In genomic region chr9:88590558-88591146, GRCh38 we compare ENCODE assay signal across 14 cellular contexts. TPM values are rescaled to one million over a fixed set of nuclear protein-coding genes. Genes with fewer than 3 reads are reported as not detected.
DNase-seq lines count a peak whose midpoint lies in the region; ATAC-seq, FAIRE-seq and TF ChIP-seq lines count a peak whose summit lies in the region.
"Had no signal": no experiment of that assay in that cellular context is flagged by ENCODE, and none has a peak within 500 bp of the region (broad histone marks: within the 10 kb centered on the region; RNA-seq: fewer than 3 reads in every experiment).

No MANE protein-coding gene starts in this region.

- H3K4me2 ChIP-seq in A549 = no peak overlapping the region

- ATAC-seq in A549 = peak in 1 of 2 experiments; percentile 76; a peak in 3 of 6 replicates
- ATAC-seq in sciatic nerve = no peak
- no peak for ATAC-seq in HG03045 (IDR thresholded peaks at IDR 0.05; ENCODE audit: unreplicated experiment)
- ATAC-seq: stimulated activated naive CD8-positive, alpha-beta T cell treated with anti-CD3 and anti-CD28 coated beads, Interleukin-15, amount 100 ng/mL, for 72 hours had no signal

- no peak for TF ChIP-seq POLR2A in A549 (IDR thresholded peaks at IDR 0.05; ENCODE audit: low read length)

- WGBS in A549 (ENCODE audit: missing lambda C conversion rate) = 69% methylated on average over 12 of the region's 14 CpGs

- 0 out of 3 replicates have a peak, but pooled peaks cover 5% of the 10 kb centered on the region for H3K4me1 ChIP-seq in A549
- no peaks in the 10 kb centered on the region for H3K4me1 ChIP-seq in kidney (ENCODE audit: control insufficient read depth in 1 of 2, insufficient read depth in 1 of 2, low read depth in 1 of 2, low read length in 2 of 2)

- TF ChIP-seq EP300 in A549 (IDR thresholded peaks at IDR 0.05) = no peak

- H3K9ac ChIP-seq in kidney (ENCODE audit: low read length in 2 of 2) = no peak overlapping the region
- H3K9ac ChIP-seq: GM23248 had no signal

- FAIRE-seq in A549 (lab: Jason Lieb, UNC) (no peak), kidney (lab: Jason Lieb, UNC) (no peak)

- H3K9me3 ChIP-seq in A549 (peaks cover 3% of the 10 kb centered on the region; the same call in 1 of the 3 replicates), kidney (ENCODE audit: control insufficient read depth in 1 of 2, low read length in 2 of 2) (no peaks in the 10 kb centered on the region)

- no peak overlapping the region for H3K4me3 ChIP-seq in A549
- no peak overlapping the region for H3K4me3 ChIP-seq in kidney (ENCODE audit: low read length in 2 of 2)
- H3K4me3 ChIP-seq: GM23248 had no signal

- DNase-seq in A549 (ENCODE audit: low read depth in 1 of 2, low spot score in 1 of 2) (peak in 1 of 2 experiments; percentile 33), GM10266 (ENCODE audit: extremely low spot score) (no peak), MV-4-11 (lab: John Stamatoyannopoulos, UW) (peak; percentile 18), dermis blood vessel endothelial cell (peak; percentile 18), A172 (ENCODE audit: low spot score) (no peak), sciatic nerve (ENCODE audit: low spot score) (no peak), kidney (no peak)
- DNase-seq: GM23248; NCI-H187; stimulated activated CD4-positive, alpha-beta T cell treated with anti-CD3 and anti-CD28 coated beads, Interleukin-4, amount 100 ng/mL, for 1 hour; stimulated activated naive CD8-positive, alpha-beta T cell treated with anti-CD3 and anti-CD28 coated beads, Interleukin-15, amount 100 ng/mL, for 72 hours had no signal

- TF ChIP-seq RAD21 in A549 (conservative IDR thresholded peaks at IDR 0.05 in 1 of 2, IDR thresholded peaks at IDR 0.05 in 1 of 2) = peak in 1 of 2 experiments; percentile 32; a peak in 1 of 5 replicates

- no peak overlapping the region for H3K27ac ChIP-seq in A549
- H3K27ac ChIP-seq in kidney (ENCODE audit: low read depth in 2 of 2, low read length in 2 of 2) = no peak overlapping the region
- H3K27ac ChIP-seq: GM23248 had no signal

- TF ChIP-seq CTCF in A549 (IDR thresholded peaks at IDR 0.05) (0 out of 3 replicates have a peak, but pooled peaks have one; percentile 9), GM10266 (IDR thresholded peaks at IDR 0.05; ENCODE audit: control insufficient read depth, insufficient read depth, low read depth, missing control alignments) (peak; percentile 3), kidney (IDR thresholded peaks at IDR 0.05; ENCODE audit: borderline replicate concordance, extremely low read depth, insufficient read depth) (no peak)

- intact Hi-C loops in sciatic nerve (cut with DNase I) = loop anchor here (5.0 kb wide), 1 partner anchor 412 kb away; no protein-coding TSS in a partner anchor
- intact Hi-C loops in kidney (cut with DNase I) = loop anchor here (5.0 kb wide), 1 partner anchor 412 kb away; no protein-coding TSS in a partner anchor

- CTCF ChIA-PET in A549 (lab: Yijun Ruan, JAX) = interaction anchor here (0.6 to 4.0 kb wide), 3 partner anchors 11 to 639 kb away, joined by 3 to 31 read pairs (median 3); no protein-coding TSS in a partner anchor

- H3K36me3 ChIP-seq in kidney (ENCODE audit: control insufficient read depth in 1 of 2, insufficient read depth in 2 of 2, low read length in 2 of 2) = no peaks in the 10 kb centered on the region

- POLR2A ChIA-PET in A549 (lab: Yijun Ruan, JAX) = no interaction called here

TF ChIP-seq in A549, 52 proteins besides CTCF, POLR2A, EP300 and RAD21:
- TF ChIP-seq RCOR1 (IDR thresholded peaks at IDR 0.05; ENCODE audit: low read depth, low read length) = no peak
- TF ChIP-seq NFE2L2 (conservative IDR thresholded peaks at IDR 0.05; ENCODE audit: low read length) = no peak
- 0 out of 3 replicates have a peak, but pooled peaks have one; percentile 16 for TF ChIP-seq SMC3 (IDR thresholded peaks at IDR 0.05)
- TF ChIP-seq HOXB13 (CRISPR knock-in tag; IDR thresholded peaks at IDR 0.05; ENCODE audit: low read depth) = no peak
- no peak for TF ChIP-seq HEYL (CRISPR knock-in tag; IDR thresholded peaks at IDR 0.05)
- no peak for TF ChIP-seq CBX8 (IDR thresholded peaks at IDR 0.05)
- TF ChIP-seq JUNB (IDR thresholded peaks at IDR 0.05) = no peak
- no peak for TF ChIP-seq HDAC2 (IDR thresholded peaks at IDR 0.05)
- TF ChIP-seq CEBPB (IDR thresholded peaks at IDR 0.05) = peak in 1 of 2 experiments; percentile 86; a peak in 2 of 4 replicates
- TF ChIP-seq RARB (CRISPR knock-in tag; IDR thresholded peaks at IDR 0.05) = no peak

RNA-seq across cellular contexts. Expression of gene NXNL2, which starts 55.7 kb away (rescaled TPM):
- polyA plus RNA-seq in A549 (2011; rRNA removed) (1.1 and 1.4 TPM in 2 replicates), A549 (2017; fragmentation: RNase III; extraction: RNeasy Plus Mini Kit Qiagen cat#74134 plus additional on column Dnase treatment) (0.70 to 0.92 TPM (median 0.71 TPM) in 3 replicates), kidney (ENCODE audit: insufficient read depth, low read depth, low replicate concordance) (4.9 TPM)
- polyA plus RNA-seq in A549 (2012; cell fraction: cytosol; rRNA removed) = 1.8 and 1.9 TPM in 2 replicates
- polyA plus RNA-seq in A549 (2012; cell fraction: nucleus; rRNA removed) = 3.0 and 4.2 TPM in 2 replicates
- 0.37 and 0.54 TPM in 2 replicates for polyA minus RNA-seq in A549 (2011; rRNA and poly(A)+ RNA removed)
- total RNA-seq in dermis blood vessel endothelial cell (0.28 TPM in 1 of 2 replicates, not detected in the other), sciatic nerve (1.3 TPM), kidney (3.6 TPM)
- total RNA-seq in A172 (2014; rRNA removed; shearing (Covaris generic)) = 0.43 and 1.2 TPM in 2 replicates
- total RNA-seq: T-helper 2 cell treated with Interferon-gamma antibody and Interleukin-4, amounts not matched to agents 100 ng/mL and 5 ng/mL, for 36 hours had no signal
- polyA plus RNA-seq: CD14-positive monocyte had no signal

Comparison
In these comparisons a context has a peak if more than half of its experiments do, and no peak if none do; other contexts are left out.
1. DNase-seq: peak in MV-4-11 (single experiment) and dermis blood vessel endothelial cell (single experiment); none in GM10266 (single experiment), A172 (single experiment), sciatic nerve (single experiment) and kidney (single experiment).